ENCODE assay signal across 27 cellular contexts in the genomic region with DNA sequence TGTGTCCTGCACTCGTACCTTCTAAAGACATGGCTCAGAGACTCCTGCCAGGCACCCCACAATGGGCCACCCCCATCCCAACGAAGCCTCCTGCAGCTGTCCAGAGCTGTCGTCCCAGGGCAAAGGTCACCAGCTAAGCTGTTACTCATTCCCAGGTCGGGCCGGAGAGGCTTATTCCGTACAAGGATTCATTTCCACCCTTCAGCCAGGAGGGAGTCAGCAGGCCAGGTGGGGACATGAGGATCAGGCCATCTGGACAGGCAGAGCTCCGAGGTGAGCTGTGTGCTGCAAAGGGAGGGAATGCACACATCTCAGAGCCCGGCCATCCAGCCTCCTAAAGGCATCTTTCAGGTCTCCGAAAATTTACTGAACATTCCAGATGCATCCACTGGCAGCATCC.
A peak's percentile ranks its signal among the peaks of the same experiment; 100 is the strongest.
DNase-seq lines count a peak whose midpoint lies in the region; ATAC-seq and TF ChIP-seq lines count a peak whose summit lies in the region.
"Had no signal": no experiment of that assay in that cellular context is flagged by ENCODE, and none has a peak within 500 bp of the region (broad histone marks: within the 10 kb centered on the region; RNA-seq: fewer than 3 reads in every experiment).

No MANE protein-coding gene starts in this region.

- RAD21 ChIA-PET in HCT116 (lab: Charles Lee; ENCODE audit: low non-redundant PET in 1 of 2, low total read pairs in 2 of 2, uncharacterized antibody in 2 of 2, unreplicated experiment in 2 of 2), result no interaction called here

- ATAC-seq in HCT116 (no peak), sciatic nerve (no peak), left colon (no peak), GM19455 (IDR thresholded peaks at IDR 0.05; ENCODE audit: unreplicated experiment) (no peak)
- ATAC-seq: gastroesophageal sphincter; GM23338; naive thymus-derived CD8-positive, alpha-beta T cell; Right ventricle myocardium inferior; stimulated activated naive B cell treated with anti-CD40 and anti-IgM and Interleukin-4, amounts not matched to agents 10 μg/mL and 1 μg/mL and 100 μg/mL, for 72 hours; upper lobe of right lung had no signal

- TF ChIP-seq EP300 in stomach (IDR thresholded peaks at IDR 0.05), result no peak

- H3K79me2 ChIP-seq in HCT116 (ENCODE audit: insufficient read depth, low read length), result no peaks in the 10 kb centered on the region

- no peak overlapping the region for H2AFZ ChIP-seq in HCT116 (ENCODE audit: low read depth, low read length, poor library complexity, severe bottlenecking)
- H2AFZ ChIP-seq: GM23338 had no signal

- CTCF ChIA-PET in HCT116 (lab: Charles Lee), result no interaction called here

- H3K27me3 ChIP-seq in HCT116 (ENCODE audit: insufficient read depth, low read length), result no peaks in the 10 kb centered on the region
- no peaks in the 10 kb centered on the region for H3K27me3 ChIP-seq in WERI-Rb-1 (ENCODE audit: insufficient read depth, low read depth, severe bottlenecking)
- no peaks in the 10 kb centered on the region for H3K27me3 ChIP-seq in layer of hippocampus (ENCODE audit: control insufficient read depth, insufficient read depth, low read length)
- peaks cover 0 to 6% (median 0%) of the 10 kb centered on the region in 3 donors for H3K27me3 ChIP-seq in stomach
- H3K27me3 ChIP-seq: gastroesophageal sphincter, upper lobe of right lung had no signal

- no peaks in the 10 kb centered on the region for H3K9me2 ChIP-seq in HCT116 (ENCODE audit: insufficient read depth)

- TF ChIP-seq POLR2A in HCT116 (IDR thresholded peaks at IDR 0.05; ENCODE audit: borderline replicate concordance, extremely low read depth, insufficient read depth, insufficient read length) (no peak), stomach (IDR thresholded peaks at IDR 0.05) (no peak)

- POLR2A ChIA-PET in HCT116 (lab: Charles Lee), result no interaction called here

- H4K20me1 ChIP-seq in HCT116 (ENCODE audit: insufficient read depth), result no peaks in the 10 kb centered on the region

- TF ChIP-seq RAD21 in HCT116 (IDR thresholded peaks at IDR 0.05; ENCODE audit: low read depth), result no peak

- H3K36me3 ChIP-seq in HCT116 (ENCODE audit: control insufficient read depth in 1 of 2, insufficient read depth in 2 of 2, low read length in 2 of 2) (no peaks in the 10 kb centered on the region), WERI-Rb-1 (no peaks in the 10 kb centered on the region), stomach (no peaks in the 10 kb centered on the region)
- H3K36me3 ChIP-seq: gastroesophageal sphincter, upper lobe of right lung had no signal

- no TSS peak for BruUV-seq in HCT116 (replicated peaks; lab: Mats Ljungman, UMichigan)

- DNase-seq in HCT116 (ENCODE audit: low read depth, low spot score), result no peak
- DNase-seq in WERI-Rb-1, result peak; percentile 95
- DNase-seq in sciatic nerve (ENCODE audit: low spot score), result peak; percentile 40
- DNase-seq in stomach, result no peak
- DNase-seq in left colon, result no peak
- no peak for DNase-seq in Ammon's horn (ENCODE audit: low spot score)
- DNase-seq: activated CD4-positive, alpha-beta memory T cell treated with anti-CD3 and anti-CD28 coated beads, Interleukin-2, amount 10 ng/mL, durations not matched to agents 7 days and 5 days; activated CD4-positive, alpha-beta T cell treated with anti-CD3 and anti-CD28 coated beads for 1 hour; activated CD8-positive, alpha-beta memory T cell treated with anti-CD3 and anti-CD28 coated beads, Interleukin-2, amount 50 U/mL, for 48 hours; activated naive CD4-positive, alpha-beta T cell treated with anti-CD3 and anti-CD28 coated beads, Interleukin-2, amount 50 U/mL, for 16 hours; COR-L47; effector CD4-positive, alpha-beta T cell; hippocampal formation; KBM-7; left ventricle myocardium superior; naive thymus-derived CD8-positive, alpha-beta T cell; NCI-H1105; NCI-H187 treated with DMSO at 0.1 percent for 48 hours; NCI-H2171; NCI-H526 treated with DMSO at 0.1 percent for 48 hours; stimulated activated naive B cell treated with anti-CD40 and anti-IgM and Interleukin-4, amounts not matched to agents 10 μg/mL and 1 μg/mL and 100 μg/mL, for 72 hours; upper lobe of right lung had no signal

- intact Hi-C loops in HCT116 (cut with micrococcal nuclease), result no loop called here
- intact Hi-C loops in sciatic nerve (cut with DNase I), result no loop called here
- intact Hi-C loops in stomach (cut with DNase I; ENCODE audit: low total_unique reads), result no loop called here
- intact Hi-C loops in left colon (cut with DNase I, micrococcal nuclease), result no loop called here

- H3K27ac ChIP-seq in HCT116 (ENCODE audit: low read depth, low read length), result no peak overlapping the region
- peak overlapping the region; percentile 78 for H3K27ac ChIP-seq in WERI-Rb-1
- H3K27ac ChIP-seq in layer of hippocampus (ENCODE audit: low read depth, low read length), result peak overlapping the region; percentile 46
- no peak overlapping the region for H3K27ac ChIP-seq in stomach
- H3K27ac ChIP-seq: upper lobe of right lung had no signal

- peaks cover 0 to 32% of the 10 kb centered on the region in 2 experiments; a peak in 2 of 4 replicates for H3K4me1 ChIP-seq in HCT116 (ENCODE audit: control insufficient read depth in 1 of 2, insufficient read depth in 2 of 2, low read length in 2 of 2)
- no peaks in the 10 kb centered on the region for H3K4me1 ChIP-seq in stomach
- H3K4me1 ChIP-seq: upper lobe of right lung had no signal

- H3K9ac ChIP-seq in HCT116 (ENCODE audit: low read length), result no peak overlapping the region

- TF ChIP-seq CTCF in HCT116 (IDR thresholded peaks at IDR 0.05 in 2 of 3, conservative IDR thresholded peaks at IDR 0.05 in 1 of 3; ENCODE audit: borderline replicate concordance in 1 of 3, insufficient read depth in 1 of 3, low read depth in 2 of 3, low read length in 2 of 3) (no peak), WERI-Rb-1 (IDR thresholded peaks at IDR 0.05; ENCODE audit: low read depth, low read length) (no peak), stomach (IDR thresholded peaks at IDR 0.05) (no peak)

- 48 to 75% (median 49%) methylated on average over 2 to 9 of the region's 9 CpGs for WGBS in stomach, 5 donors

- H3K9me3 ChIP-seq in HCT116 (ENCODE audit: control insufficient read depth in 1 of 2, insufficient read depth in 1 of 2, low read depth in 1 of 2, low read length in 2 of 2) (no peaks in the 10 kb centered on the region), WERI-Rb-1 (ENCODE audit: severe bottlenecking) (no peaks in the 10 kb centered on the region), stomach (no peaks in the 10 kb centered on the region)
- H3K9me3 ChIP-seq: gastroesophageal sphincter, upper lobe of right lung had no signal

- 0 out of 2 replicates have a peak overlapping the region, but pooled peaks have one; percentile 12 for H3K4me2 ChIP-seq in HCT116 (ENCODE audit: low read length)
- H3K4me2 ChIP-seq: GM23338 had no signal

- H3K4me3 ChIP-seq in HCT116 (replicated peaks in 1 of 2; ENCODE audit: low read depth in 1 of 2, low read length in 2 of 2) (no peak overlapping the region), WERI-Rb-1 (ENCODE audit: low read depth, low read length) (no peak overlapping the region), stomach (no peak overlapping the region)
- H3K4me3 ChIP-seq: gastroesophageal sphincter, GM23338, upper lobe of right lung had no signal

TF ChIP-seq in HCT116, 20 proteins besides CTCF, POLR2A, EP300 and RAD21:
- TF ChIP-seq ZFX (IDR thresholded peaks at IDR 0.05) (no peak), ELF1 (IDR thresholded peaks at IDR 0.05; ENCODE audit: borderline replicate concordance, low read depth) (no peak), EZH2phosphoT487 (IDR thresholded peaks at IDR 0.05; ENCODE audit: borderline replicate concordance) (no peak), SRF (IDR thresholded peaks at IDR 0.05; ENCODE audit: low read depth) (no peak), POLR2AphosphoS5 (IDR thresholded peaks at IDR 0.05; ENCODE audit: low read depth, low read length) (no peak), YY1 (IDR thresholded peaks at IDR 0.05; ENCODE audit: extremely low read depth, insufficient replicate concordance, low read depth, low read length) (no peak), ZNF274 (IDR thresholded peaks at IDR 0.05; ENCODE audit: low read depth, low read length) (no peak), CEBPB (IDR thresholded peaks at IDR 0.05; ENCODE audit: low read depth) (no peak), CBX3 (IDR thresholded peaks at IDR 0.05; ENCODE audit: low read depth) (no peak), SIN3A (IDR thresholded peaks at IDR 0.05; ENCODE audit: low read depth) (no peak), EGR1 (IDR thresholded peaks at IDR 0.05; ENCODE audit: low read depth) (no peak), JUND (IDR thresholded peaks at IDR 0.05) (no peak)
- TF ChIP-seq, protein P1, sequence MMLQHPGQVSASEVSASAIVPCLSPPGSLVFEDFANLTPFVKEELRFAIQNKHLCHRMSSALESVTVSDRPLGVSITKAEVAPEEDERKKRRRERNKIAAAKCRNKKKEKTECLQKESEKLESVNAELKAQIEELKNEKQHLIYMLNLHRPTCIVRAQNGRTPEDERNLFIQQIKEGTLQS (IDR thresholded peaks at IDR 0.05), result no peak
- TF ChIP-seq, protein P2, sequence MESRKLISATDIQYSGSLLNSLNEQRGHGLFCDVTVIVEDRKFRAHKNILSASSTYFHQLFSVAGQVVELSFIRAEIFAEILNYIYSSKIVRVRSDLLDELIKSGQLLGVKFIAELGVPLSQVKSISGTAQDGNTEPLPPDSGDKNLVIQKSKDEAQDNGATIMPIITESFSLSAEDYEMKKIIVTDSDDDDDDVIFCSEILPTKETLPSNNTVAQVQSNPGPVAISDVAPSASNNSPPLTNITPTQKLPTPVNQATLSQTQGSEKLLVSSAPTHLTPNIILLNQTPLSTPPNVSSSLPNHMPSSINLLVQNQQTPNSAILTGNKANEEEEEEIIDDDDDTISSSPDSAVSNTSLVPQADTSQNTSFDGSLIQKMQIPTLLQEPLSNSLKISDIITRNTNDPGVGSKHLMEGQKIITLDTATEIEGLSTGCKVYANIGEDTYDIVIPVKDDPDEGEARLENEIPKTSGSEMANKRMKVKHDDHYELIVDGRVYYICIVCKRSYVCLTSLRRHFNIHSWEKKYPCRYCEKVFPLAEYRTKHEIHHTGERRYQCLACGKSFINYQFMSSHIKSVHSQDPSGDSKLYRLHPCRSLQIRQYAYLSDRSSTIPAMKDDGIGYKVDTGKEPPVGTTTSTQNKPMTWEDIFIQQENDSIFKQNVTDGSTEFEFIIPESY (IDR thresholded peaks at IDR 0.05; ENCODE audit: extremely low read depth, insufficient replicate concordance, low read length), result no peak

Comparison
In these comparisons a context has a peak if more than half of its experiments do, and no peak if none do; other contexts are left out.
1. DNase-seq: peak in WERI-Rb-1 (single experiment) and sciatic nerve (single experiment); none in HCT116 (single experiment), stomach (single experiment), left colon (0 of 2) and Ammon's horn (single experiment).
2. H3K27ac ChIP-seq: peak in WERI-Rb-1 (single experiment) and layer of hippocampus (single experiment); none in HCT116 (single experiment) and stomach (0 of 5).